ENCODE assay signal across 8 cellular contexts in the genomic region with DNA sequence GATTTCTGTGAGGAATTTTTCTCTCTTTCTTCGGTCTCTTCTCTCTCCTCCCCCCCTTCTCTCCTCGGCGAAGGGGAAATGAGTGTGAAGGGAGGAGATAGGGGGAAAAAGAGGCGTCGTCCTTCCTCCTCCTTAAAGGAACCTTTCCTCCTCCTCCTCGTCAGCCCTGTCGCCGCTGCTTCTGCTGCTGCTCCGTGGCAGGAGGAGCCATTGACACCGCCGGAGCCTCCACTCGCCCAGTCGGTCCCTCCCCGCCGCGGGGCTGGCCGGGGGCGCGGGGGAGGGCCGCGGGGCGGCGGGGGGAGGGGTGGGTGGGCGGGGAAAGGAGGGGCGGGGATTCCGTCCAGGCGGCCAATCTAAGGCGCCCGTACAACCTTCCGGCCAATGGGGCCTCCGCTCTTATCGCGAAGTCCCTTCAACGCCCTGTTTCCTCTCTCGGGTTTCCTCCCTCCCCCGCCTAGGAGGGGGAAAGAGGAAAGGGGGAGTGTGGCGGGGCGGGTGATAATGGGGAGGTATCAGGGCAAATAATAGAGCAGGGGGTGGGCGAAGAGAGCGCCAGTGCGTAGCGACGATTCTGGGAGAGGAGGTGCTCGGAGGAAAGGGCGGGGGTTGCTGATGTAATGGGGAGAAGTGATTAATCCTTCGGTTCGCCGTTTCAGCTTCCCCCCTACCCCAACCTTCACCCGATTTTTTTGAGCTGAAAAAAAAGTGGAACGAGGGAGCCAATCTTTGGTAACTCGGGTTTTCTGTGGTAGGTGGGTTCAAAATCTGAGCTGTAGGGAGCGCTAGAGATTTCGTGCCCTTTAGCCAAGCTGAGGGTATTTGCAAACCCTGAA. TPM values are rescaled to one million over a fixed set of nuclear protein-coding genes. Genes with fewer than 3 reads are reported as not detected.
DNase-seq lines count a peak whose midpoint lies in the region; ATAC-seq and FAIRE-seq lines count a peak whose summit lies in the region.

A gene (minus strand): TSS at position 238 of the 836 bp plus-strand sequence. CDS start 778 bp downstream, outside the sequence.

- peak within 1 kb of the TSS; percentile 92 to 98 for H3K27ac Mint-ChIP-seq in effector memory CD8-positive, alpha-beta T cell
- peak within 1 kb of the TSS; percentile 90 for H3K27ac Mint-ChIP-seq in memory B cell

- FAIRE-seq in HTR-8/SVneo (lab: Jason Lieb, UNC): peak; percentile 93

- peaks cover 24 to 39% of the 10 kb centered on the region in 2 donors for H3K4me1 Mint-ChIP-seq in effector memory CD8-positive, alpha-beta T cell (ENCODE audit: low read depth in 2 of 2)
- peaks cover 22% of the 10 kb centered on the region for H3K4me1 Mint-ChIP-seq in memory B cell

- H3K4me3 Mint-ChIP-seq in effector memory CD8-positive, alpha-beta T cell: peak within 1 kb of the TSS; percentile 82 to 83
- H3K4me3 Mint-ChIP-seq in memory B cell: peak within 1 kb of the TSS; percentile 92

- no peaks in the 10 kb centered on the region for H3K27me3 Mint-ChIP-seq in effector memory CD8-positive, alpha-beta T cell
- no peaks in the 10 kb centered on the region for H3K27me3 Mint-ChIP-seq in memory B cell

- in situ Hi-C loops in Caki2 (cut with HindIII; ENCODE audit: low pct_unique_long_range_greater_than_20kb, low sequenced_read_pairs): no loop called here

- no peaks in the 10 kb centered on the region for H3K9me3 Mint-ChIP-seq in effector memory CD8-positive, alpha-beta T cell
- no peaks in the 10 kb centered on the region for H3K9me3 Mint-ChIP-seq in memory B cell

- ATAC-seq in GM21367 (IDR thresholded peaks at IDR 0.05; ENCODE audit: unreplicated experiment): peak; percentile 84
- ATAC-seq in effector memory CD8-positive, alpha-beta T cell (replicated peaks): peak; percentile 78
- ATAC-seq in memory B cell (ENCODE audit: low read depth): peak; percentile 78

- DNase-seq in Caki2 (ENCODE audit: low read depth) (peak; percentile 97), HTR-8/SVneo (ENCODE audit: insufficient read length, low spot score) (peak; percentile 97), NOMO-1 treated with DMSO at 0.1 percent for 48 hours (lab: John Stamatoyannopoulos, UW; ENCODE audit: unreplicated experiment) (peak; percentile 98), memory B cell (ENCODE audit: low spot score in 2 of 2) (peak; percentile 84 to 90)
- DNase-seq in activated CD8-positive, alpha-beta memory T cell treated with anti-CD3 and anti-CD28 coated beads for 4 hours (ENCODE audit: low read depth in 2 of 2): peak; percentile 91 to 96
- peak; percentile 94 to 97 (median 96) for DNase-seq in effector memory CD8-positive, alpha-beta T cell
- DNase-seq in stimulated activated CD8-positive, alpha-beta memory T cell treated with anti-CD3 and anti-CD28 coated beads, Interleukin-12 subunit alpha, Interleukin-12 subunit beta, amount 100 ng/mL, for 24 hours (ENCODE audit: extremely low read depth): peak; percentile 83

- H3K36me3 Mint-ChIP-seq in effector memory CD8-positive, alpha-beta T cell (ENCODE audit: insufficient read depth): peaks cover 32% of the 10 kb centered on the region
- H3K36me3 Mint-ChIP-seq in memory B cell: peaks cover 3% of the 10 kb centered on the region

RNA-seq across cellular contexts. Expression of the gene that starts here (rescaled TPM):
- 9.1 and 42.9 TPM in 2 replicates for total RNA-seq in Caki2 (2014; rRNA removed; shearing (Covaris generic); ENCODE audit: low replicate concordance)

Comparison
In these comparisons a context has a peak if more than half of its experiments do, and no peak if none do; other contexts are left out.
1. Peak in every context shown above with its lines: DNase-seq and ATAC-seq.